16 cellular contexts compared by ENCODE assay signal in the genomic region with DNA sequence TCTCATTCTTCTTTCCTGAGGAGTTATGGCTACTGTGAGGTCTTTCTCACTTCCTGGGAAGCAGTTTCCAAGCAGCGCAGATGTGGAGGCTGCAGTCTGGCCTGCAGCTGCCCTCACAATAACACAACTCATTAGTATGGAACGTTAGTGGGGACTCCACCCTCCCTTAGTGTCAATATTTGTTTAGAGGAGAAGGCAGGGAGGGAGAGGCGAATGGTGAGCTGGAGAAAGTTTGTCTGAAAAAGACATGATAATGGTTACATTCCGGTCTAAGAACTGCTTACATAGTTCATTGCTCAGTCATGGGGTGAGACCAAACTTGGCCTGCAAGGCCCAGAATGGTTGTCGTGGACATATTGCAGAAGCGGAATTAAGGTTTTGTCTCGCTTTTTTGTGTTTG.
DNase-seq lines count a peak whose midpoint lies in the region; ATAC-seq and TF ChIP-seq lines count a peak whose summit lies in the region.
"Had no signal": no experiment of that assay in that cellular context is flagged by ENCODE, and none has a peak within 500 bp of the region (broad histone marks: within the 10 kb centered on the region; RNA-seq: fewer than 3 reads in every experiment).

No MANE protein-coding gene starts in this region.

- H3K27me3 ChIP-seq in mammary epithelial cell (ENCODE audit: insufficient read depth, low read length) (no peaks in the 10 kb centered on the region), endodermal cell (ENCODE audit: control insufficient read depth, insufficient read depth, low read length, poor library complexity, severe bottlenecking) (no peaks in the 10 kb centered on the region)

- no TSS peak for BruUV-seq in mammary epithelial cell (replicated peaks; lab: Mats Ljungman, UMichigan)

- no peaks in the 10 kb centered on the region for H3K36me3 ChIP-seq in mammary epithelial cell (ENCODE audit: insufficient read depth, low read length)
- no peaks in the 10 kb centered on the region for H3K36me3 ChIP-seq in mucosa of descending colon (ENCODE audit: low read depth)
- H3K36me3 ChIP-seq in endodermal cell (ENCODE audit: control insufficient read depth, insufficient read depth, low read length): no peaks in the 10 kb centered on the region
- H3K36me3 ChIP-seq: heart left ventricle had no signal

- intact Hi-C loops in mammary epithelial cell (cut with micrococcal nuclease) (no loop called here), mucosa of descending colon (cut with DNase I, micrococcal nuclease) (no loop called here)

- peaks cover 17% of the 10 kb centered on the region for H3K4me1 Mint-ChIP-seq in endodermal cell
- H3K4me1 Mint-ChIP-seq: activated B cell treated with CpG ODN at 0.5 μM for 24 hours; activated T-helper 17 cell treated with anti-CD3 and anti-CD28 coated beads, Interleukin-2, amount 50 U/mL, for 72 hours had no signal

- H3K27me3 Mint-ChIP-seq in endodermal cell (ENCODE audit: insufficient read depth): no peaks in the 10 kb centered on the region
- H3K27me3 Mint-ChIP-seq: activated T-helper 17 cell treated with anti-CD3 and anti-CD28 coated beads, Interleukin-2, amount 50 U/mL, for 72 hours had no signal

- H3K9ac ChIP-seq in mammary epithelial cell (ENCODE audit: insufficient read depth, low read length) (no peak overlapping the region), endodermal cell (ENCODE audit: extremely low read depth, low read length, poor library complexity, severe bottlenecking) (no peak overlapping the region)

- TF ChIP-seq CTCF in AG09309 (IDR thresholded peaks at IDR 0.05; ENCODE audit: control insufficient read depth, insufficient read depth, low read depth, low read length, missing control alignments) (no peak), mammary epithelial cell (conservative IDR thresholded peaks at IDR 0.05 in 1 of 2, IDR thresholded peaks at IDR 0.05 in 1 of 2; ENCODE audit: extremely low read depth in 1 of 2, insufficient read depth in 1 of 2, low read depth in 1 of 2, low read length in 2 of 2) (no peak), mucosa of descending colon (IDR thresholded peaks at IDR 0.05) (no peak), endodermal cell (conservative IDR thresholded peaks at IDR 0.05) (no peak), GM10266 (IDR thresholded peaks at IDR 0.05; ENCODE audit: control insufficient read depth, insufficient read depth, low read depth, missing control alignments) (no peak)

- H4K20me1 ChIP-seq in mammary epithelial cell (ENCODE audit: insufficient read depth, low read length): no peaks in the 10 kb centered on the region

- no peak overlapping the region for H3K27ac Mint-ChIP-seq in endodermal cell
- H3K27ac Mint-ChIP-seq: activated B cell treated with CpG ODN at 0.5 μM for 24 hours; activated T-helper 17 cell treated with anti-CD3 and anti-CD28 coated beads, Interleukin-2, amount 50 U/mL, for 72 hours; CD4-positive, CD25-positive, alpha-beta regulatory T cell had no signal

- 79% methylated on average over 7 of the region's 7 CpGs for WGBS in mammary epithelial cell (ENCODE audit: low coverage, missing lambda C conversion rate)
- WGBS in endodermal cell (ENCODE audit: insufficient coverage in 1 of 2, insufficient read length in 1 of 2), 2 experiments: 73 to 89% methylated on average over 1 to 6 of the region's 7 CpGs

- peak; percentile 57 for ATAC-seq in mucosa of descending colon
- ATAC-seq: activated T-helper 17 cell treated with anti-CD3 and anti-CD28 coated beads, Interleukin-2, amount 50 U/mL, for 72 hours; GM12878 had no signal

- H3K36me3 Mint-ChIP-seq in endodermal cell (ENCODE audit: low read depth): no peaks in the 10 kb centered on the region
- H3K36me3 Mint-ChIP-seq: CD4-positive, CD25-positive, alpha-beta regulatory T cell had no signal

- CTCF ChIA-PET in mammary epithelial cell (lab: Charles Lee; ENCODE audit: low non-redundant PET): no interaction called here

- no peak overlapping the region for H3K4me2 ChIP-seq in mammary epithelial cell (ENCODE audit: insufficient read depth, low read depth, low read length)
- H3K4me2 ChIP-seq: smooth muscle cell had no signal

- H3K27ac ChIP-seq in mammary epithelial cell (ENCODE audit: insufficient read depth, low read depth, low read length) (no peak overlapping the region), endodermal cell (ENCODE audit: low read depth, low read length) (no peak overlapping the region)
- H3K27ac ChIP-seq: heart left ventricle had no signal

- peaks cover 23% of the 10 kb centered on the region for H3K9me3 Mint-ChIP-seq in endodermal cell

- H3K4me3 ChIP-seq in AG09309 (ENCODE audit: control insufficient read depth, low read depth, low read length): no peak overlapping the region
- H3K4me3 ChIP-seq in mammary epithelial cell (replicated peaks in 1 of 3; ENCODE audit: insufficient read depth in 1 of 3, low read depth in 2 of 3, low read length in 3 of 3): no peak overlapping the region
- H3K4me3 ChIP-seq in mucosa of descending colon: no peak overlapping the region
- no peak overlapping the region for H3K4me3 ChIP-seq in endodermal cell (ENCODE audit: low read length)
- H3K4me3 ChIP-seq: GM12878, heart left ventricle, smooth muscle cell had no signal

- no peak overlapping the region for H3K4me3 Mint-ChIP-seq in endodermal cell
- H3K4me3 Mint-ChIP-seq: activated B cell treated with CpG ODN at 0.5 μM for 24 hours; activated T-helper 17 cell treated with anti-CD3 and anti-CD28 coated beads, Interleukin-2, amount 50 U/mL, for 72 hours; CD4-positive, CD25-positive, alpha-beta regulatory T cell had no signal

- no peaks in the 10 kb centered on the region for H3K4me1 ChIP-seq in mammary epithelial cell (ENCODE audit: insufficient read depth, low read length)
- H3K4me1 ChIP-seq in mucosa of descending colon (ENCODE audit: low read depth): no peaks in the 10 kb centered on the region
- peaks cover 3% of the 10 kb centered on the region for H3K4me1 ChIP-seq in endodermal cell (ENCODE audit: control insufficient read depth, insufficient read depth, low read length)
- H3K4me1 ChIP-seq: heart left ventricle had no signal

- no peak overlapping the region for H2AFZ ChIP-seq in mammary epithelial cell (ENCODE audit: low read depth, low read length)

- H3K9me3 ChIP-seq in mammary epithelial cell (replicated peaks; ENCODE audit: insufficient read depth, low read length) (no peaks in the 10 kb centered on the region), mucosa of descending colon (no peaks in the 10 kb centered on the region), endodermal cell (ENCODE audit: control insufficient read depth, low read length) (peaks cover 17% of the 10 kb centered on the region)

- H3K79me2 ChIP-seq in mammary epithelial cell (ENCODE audit: insufficient read depth, low read length): no peaks in the 10 kb centered on the region

- in situ Hi-C loops in mammary epithelial cell (cut with MboI; ENCODE audit: low sequenced_read_pairs in 2 of 2): no loop called here

- dilution Hi-C loops in mammary epithelial cell (cut with HindIII; ENCODE audit: low sequenced_read_pairs): no loop called here

- DNase-seq in AG09309 (ENCODE audit: low read depth): peak; percentile 45
- peak; percentile 9 for DNase-seq in HT1080 (ENCODE audit: low read depth)
- DNase-seq in mammary epithelial cell: peak; percentile 21
- DNase-seq in mucosa of descending colon: peak in 1 of 3 donors; percentile 12
- no peak for DNase-seq in NCI-H2171 (lab: John Stamatoyannopoulos, UW)
- DNase-seq in endodermal cell: no peak
- DNase-seq in NCI-H82 treated with DMSO at 0.1 percent for 48 hours (lab: John Stamatoyannopoulos, UW; ENCODE audit: unreplicated experiment): no peak
- DNase-seq in GM10266 (ENCODE audit: extremely low spot score): no peak
- DNase-seq: activated B cell treated with CpG ODN at 0.5 μM for 24 hours; CD4-positive, CD25-positive, alpha-beta regulatory T cell; central memory CD4-positive, alpha-beta T cell; heart left ventricle; NCI-H1930 had no signal

Comparison
In these comparisons a context has a peak if more than half of its experiments do, and no peak if none do; other contexts are left out.
1. DNase-seq: peak in AG09309 (single experiment), HT1080 (single experiment) and mammary epithelial cell (single experiment); none in NCI-H2171 (single experiment), endodermal cell (single experiment), NCI-H82 treated with DMSO at 0.1 percent for 48 hours (single experiment) and GM10266 (single experiment).